In the genomic region with DNA sequence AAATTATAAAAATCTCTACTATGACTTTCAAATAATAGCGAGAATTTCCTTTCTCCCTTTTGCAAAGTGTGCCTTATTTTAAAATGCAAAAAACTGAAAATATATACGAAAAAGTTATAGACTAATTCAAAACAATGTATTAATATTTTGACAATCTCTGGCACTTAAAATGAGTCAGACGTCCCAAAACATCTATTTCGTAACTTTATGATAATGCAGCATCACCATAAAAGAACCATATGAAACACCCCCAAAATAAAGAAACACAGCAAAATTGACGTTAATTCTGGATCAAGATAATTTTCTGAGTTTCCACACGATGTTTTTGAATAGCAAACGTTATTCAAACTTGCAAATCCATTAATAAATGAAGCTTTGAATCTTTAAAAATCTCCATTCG, we compare ENCODE assay signal across 8 cellular contexts. TPM values are rescaled to one million over a fixed set of nuclear protein-coding genes. Genes with fewer than 3 reads are reported as not detected.
A peak's percentile ranks its signal among the peaks of the same experiment; 100 is the strongest.
DNase-seq lines count a peak whose midpoint lies in the region; ATAC-seq and TF ChIP-seq lines count a peak whose summit lies in the region.

No MANE protein-coding gene starts in this region.

- no peaks in the 10 kb centered on the region for H3K9me3 Mint-ChIP-seq in progenitor cell of endocrine pancreas (ENCODE audit: low read depth)

- peaks cover 18% of the 10 kb centered on the region for H3K4me1 Mint-ChIP-seq in progenitor cell of endocrine pancreas (ENCODE audit: low read depth)

- no peaks in the 10 kb centered on the region for H3K27me3 ChIP-seq in Panc1 (ENCODE audit: control insufficient read depth, insufficient read depth, low read length)

- peaks cover 1% of the 10 kb centered on the region for H3K36me3 Mint-ChIP-seq in progenitor cell of endocrine pancreas (ENCODE audit: insufficient read depth)

- no peaks in the 10 kb centered on the region for H3K27me3 Mint-ChIP-seq in progenitor cell of endocrine pancreas

- TF ChIP-seq CTCF in Panc1 (IDR thresholded peaks at IDR 0.05) (no peak), progenitor cell of endocrine pancreas (IDR thresholded peaks at IDR 0.05; ENCODE audit: unreplicated experiment) (no peak)

- in situ Hi-C loops in Panc1 (cut with HindIII; ENCODE audit: low pct_unique_long_range_greater_than_20kb, low sequenced_read_pairs), result no loop called here

- no TSS peak for BruUV-seq in Panc1 (replicated peaks; lab: Mats Ljungman, UMichigan)

- intact Hi-C loops in Panc1 (cut with micrococcal nuclease; ENCODE audit: unreplicated experiment), result no loop called here

- H3K27ac ChIP-seq in Panc1 (ENCODE audit: low read length), result peak overlapping the region; percentile 93

- no peaks in the 10 kb centered on the region for H3K9me3 ChIP-seq in Panc1 (ENCODE audit: control insufficient read depth, insufficient read depth, low read depth, low read length)

- POLR2A ChIA-PET in Panc1 (lab: Charles Lee), result no interaction called here

- H3K4me1 ChIP-seq in Panc1 (ENCODE audit: control insufficient read depth, insufficient read depth, low read length), result peaks cover 3% of the 10 kb centered on the region; the same call in 1 of the 2 replicates

- TF ChIP-seq POLR2A in erythroblast (IDR thresholded peaks at IDR 0.05; ENCODE audit: low read length), result no peak

- peak overlapping the region; percentile 97 to 98 for H3K4me3 ChIP-seq in Panc1 (ENCODE audit: low read depth in 2 of 2, low read length in 2 of 2)

- no peak for ATAC-seq in Panc1
- no peak for ATAC-seq in GM19467 (IDR thresholded peaks at IDR 0.05; ENCODE audit: unreplicated experiment)
- no peak for ATAC-seq in HG03025 (IDR thresholded peaks at IDR 0.05; ENCODE audit: low FRiP score, unreplicated experiment)

- peak overlapping the region; percentile 100 for H3K4me3 Mint-ChIP-seq in progenitor cell of endocrine pancreas (ENCODE audit: low read depth)

- no peaks in the 10 kb centered on the region; the same call in 1 of the 2 replicates for H3K36me3 ChIP-seq in Panc1 (ENCODE audit: control insufficient read depth, insufficient read depth, low read length)

- peak overlapping the region; percentile 99 for H3K27ac Mint-ChIP-seq in progenitor cell of endocrine pancreas

- DNase-seq in ELR (ENCODE audit: low read depth) (peak; percentile 32), Panc1 (ENCODE audit: low read depth, low spot score) (no peak), erythroblast (lab: John Stamatoyannopoulos, UW) (peak; percentile 35 to 63), progenitor cell of endocrine pancreas (ENCODE audit: low spot score, unreplicated experiment) (no peak), NCI-H446 (lab: John Stamatoyannopoulos, UW) (no peak), KG1 (lab: John Stamatoyannopoulos, UW) (no peak)

- CTCF ChIA-PET in Panc1 (lab: Charles Lee), result no interaction called here

RNA-seq across cellular contexts. Expression of a gene that starts 1.0 kb away (rescaled TPM):
- total RNA-seq in Panc1 (2021; ENCODE audit: unreplicated experiment), result 69.4 TPM
- polyA plus RNA-seq in Panc1 (2012; ENCODE audit: insufficient read length), result 28.9 TPM
- 84.0 and 86.7 TPM in 2 replicates for total RNA-seq in progenitor cell of endocrine pancreas

RNA-seq across cellular contexts. Expression of a gene that starts 15.7 kb away (rescaled TPM):
- total RNA-seq in Panc1 (2021; ENCODE audit: unreplicated experiment), result 35.0 TPM
- polyA plus RNA-seq in Panc1 (2012; ENCODE audit: insufficient read length), result 26.5 TPM
- 21.1 and 22.0 TPM in 2 replicates for total RNA-seq in progenitor cell of endocrine pancreas

Comparison
In these comparisons a context has a peak if more than half of its experiments do, and no peak if none do; other contexts are left out.
1. DNase-seq: peak in ELR (single experiment) and erythroblast (2 of 2); none in Panc1 (single experiment), progenitor cell of endocrine pancreas (single experiment), NCI-H446 (0 of 2) and KG1 (single experiment).